In genomic region chr12:10122689-10123088, GRCh38 we compare ENCODE assay signal across 40 cellular contexts. TPM values are rescaled to one million over a fixed set of nuclear protein-coding genes. Genes with fewer than 3 reads are reported as not detected.
"Had no signal": no experiment of that assay in that cellular context is flagged by ENCODE, and none has a peak within 500 bp of the region (broad histone marks: within the 10 kb centered on the region; RNA-seq: fewer than 3 reads in every experiment).

No MANE protein-coding gene starts in this region.

- H3K36me3 Mint-ChIP-seq: activated naive CD4-positive, alpha-beta T cell treated with anti-CD3 and anti-CD28 coated beads, Interleukin-2, amount 50 U/mL, for 72 hours had no signal

- H3K9me3 Mint-ChIP-seq: activated CD8-positive, alpha-beta T cell treated with anti-CD3 and anti-CD28 coated beads for 36 hours; activated naive CD4-positive, alpha-beta T cell treated with anti-CD3 and anti-CD28 coated beads, Interleukin-2, amount 50 U/mL, for 72 hours; activated T-cell treated with anti-CD3 and anti-CD28 coated beads, Interleukin-2, amount 50 U/mL, for 72 hours; activated T-helper 17 cell treated with anti-CD3 and anti-CD28 coated beads, Interleukin-2, amount 50 U/mL, for 72 hours had no signal

- DNase-seq: activated B cell treated with CpG ODN at 0.5 μM for 24 hours; activated CD4-positive, alpha-beta T cell treated with anti-CD3 and anti-CD28 coated beads for 4 hours; activated CD4-positive, alpha-beta T cell treated with anti-CD3 and anti-CD28 coated beads, Interleukin-2, amount 50 U/mL, for 4 hours; activated CD4-positive, CD25-positive, alpha-beta regulatory T cell treated with anti-CD3 and anti-CD28 coated beads, Interleukin-2, amount 50 U/mL, for 72 hours; activated CD8-positive, alpha-beta T cell treated with anti-CD3 and anti-CD28 coated beads for 36 hours; activated effector memory CD4-positive, alpha-beta T cell treated with anti-CD3 and anti-CD28 coated beads, Interleukin-2, amount 50 U/mL, for 16 hours; activated naive CD4-positive, alpha-beta T cell; activated T-cell treated with anti-CD3 and anti-CD28 coated beads, Interleukin-2, amount 50 U/mL, for 1 hour; activated T-cell treated with anti-CD3 and anti-CD28 coated beads, Interleukin-2, amount 50 U/mL, for 72 hours; adrenal gland; body of pancreas; MM.1S; MV-4-11; NCI-H1092; NCI-H1436 treated with DMSO at 0.1 percent for 48 hours; NCI-H1694 treated with DMSO at 0.1 percent for 48 hours; NCI-H2029 treated with DMSO at 0.1 percent for 48 hours; NCI-H2107; NCI-H2171; NCI-H510A; NCI-H526; NCI-H748 treated with DMSO at 0.1 percent for 48 hours; NK-92 treated with Interleukin-12 subunit alpha and Interleukin-12 subunit beta, amount 100 ng/mL, for 24 hours; PC-9; SW 1271; T-helper 1 cell; T-helper 2 cell; T-helper 9 cell had no signal

- H3K27me3 ChIP-seq: adrenal gland, body of pancreas, breast epithelium had no signal

- H3K27ac ChIP-seq: adrenal gland, body of pancreas, breast epithelium, KMS-11, PC-9, RWPE1, VCaP had no signal

- H3K4me2 ChIP-seq: KMS-11, PC-9 had no signal

- ATAC-seq: activated CD8-positive, alpha-beta T cell treated with anti-CD3 and anti-CD28 coated beads for 36 hours; activated naive CD4-positive, alpha-beta T cell treated with anti-CD3 and anti-CD28 coated beads, Interleukin-2, amount 50 U/mL, for 72 hours; activated T-cell treated with anti-CD3 and anti-CD28 coated beads, Interleukin-2, amount 50 U/mL, for 72 hours; activated T-helper 17 cell treated with anti-CD3 and anti-CD28 coated beads, Interleukin-2, amount 50 U/mL, for 72 hours; body of pancreas; Right ventricle myocardium inferior had no signal

- H3K4me3 Mint-ChIP-seq: activated B cell treated with CpG ODN at 0.5 μM for 24 hours; activated CD8-positive, alpha-beta T cell treated with anti-CD3 and anti-CD28 coated beads for 36 hours; activated T-cell treated with anti-CD3 and anti-CD28 coated beads, Interleukin-2, amount 50 U/mL, for 72 hours; activated T-helper 17 cell treated with anti-CD3 and anti-CD28 coated beads, Interleukin-2, amount 50 U/mL, for 72 hours had no signal

- H3K4me1 ChIP-seq: adrenal gland, body of pancreas, breast epithelium had no signal

- H3K27ac Mint-ChIP-seq: activated B cell treated with CpG ODN at 0.5 μM for 24 hours; activated CD8-positive, alpha-beta T cell treated with anti-CD3 and anti-CD28 coated beads for 36 hours; activated naive CD4-positive, alpha-beta T cell treated with anti-CD3 and anti-CD28 coated beads, Interleukin-2, amount 50 U/mL, for 72 hours; activated T-cell treated with anti-CD3 and anti-CD28 coated beads, Interleukin-2, amount 50 U/mL, for 72 hours; activated T-helper 17 cell treated with anti-CD3 and anti-CD28 coated beads, Interleukin-2, amount 50 U/mL, for 72 hours had no signal

- H3K9ac ChIP-seq: KMS-11 had no signal

- H2AFZ ChIP-seq: PC-9 had no signal

- H3K36me3 ChIP-seq: adrenal gland, breast epithelium had no signal

- H3K4me1 Mint-ChIP-seq: activated B cell treated with CpG ODN at 0.5 μM for 24 hours; activated T-helper 17 cell treated with anti-CD3 and anti-CD28 coated beads, Interleukin-2, amount 50 U/mL, for 72 hours had no signal

- FAIRE-seq: astrocyte, RCC 7860 had no signal

- H3K27me3 Mint-ChIP-seq: activated T-helper 17 cell treated with anti-CD3 and anti-CD28 coated beads, Interleukin-2, amount 50 U/mL, for 72 hours had no signal

- H3K9me3 ChIP-seq: adrenal gland, body of pancreas, breast epithelium had no signal

- H3K4me3 ChIP-seq: adrenal gland, body of pancreas, breast epithelium, PC-9 had no signal

RNA-seq across cellular contexts. Expression of gene CLEC7A, which starts 7.3 kb away (rescaled TPM):
- total RNA-seq: activated CD8-positive, alpha-beta memory T cell treated with anti-CD3 and anti-CD28 coated beads for 36 hours; activated CD8-positive, alpha-beta T cell treated with anti-CD3 and anti-CD28 coated beads for 36 hours; activated T-cell treated with anti-CD3 and anti-CD28 coated beads, Interleukin-2, amount 50 U/mL, for 72 hours; LHCN-M2 had no signal

RNA-seq across cellular contexts. Expression of gene CLEC1A, which starts 23.9 kb away (rescaled TPM):
- total RNA-seq: activated B cell treated with CpG ODN at 0.5 μM for 24 hours; activated CD8-positive, alpha-beta memory T cell treated with anti-CD3 and anti-CD28 coated beads for 36 hours; activated CD8-positive, alpha-beta T cell treated with anti-CD3 and anti-CD28 coated beads for 36 hours; activated naive CD4-positive, alpha-beta T cell treated with anti-CD3 and anti-CD28 coated beads, Interleukin-2, amount 50 U/mL, for 72 hours; activated T-cell treated with anti-CD3 and anti-CD28 coated beads, Interleukin-2, amount 50 U/mL, for 72 hours; activated T-helper 17 cell treated with anti-CD3 and anti-CD28 coated beads, Interleukin-2, amount 50 U/mL, for 72 hours; astrocyte; LHCN-M2; PC-9 had no signal

RNA-seq across cellular contexts. Expression of gene OLR1, which starts 49.2 kb away (rescaled TPM):
- total RNA-seq: activated B cell treated with CpG ODN at 0.5 μM for 24 hours; activated CD8-positive, alpha-beta memory T cell treated with anti-CD3 and anti-CD28 coated beads for 36 hours; activated CD8-positive, alpha-beta T cell treated with anti-CD3 and anti-CD28 coated beads for 36 hours; activated naive CD4-positive, alpha-beta T cell treated with anti-CD3 and anti-CD28 coated beads, Interleukin-2, amount 50 U/mL, for 72 hours; activated T-cell treated with anti-CD3 and anti-CD28 coated beads, Interleukin-2, amount 50 U/mL, for 72 hours; activated T-helper 17 cell treated with anti-CD3 and anti-CD28 coated beads, Interleukin-2, amount 50 U/mL, for 72 hours; LHCN-M2 had no signal

RNA-seq across cellular contexts. Expression of gene TMEM52B, which starts 56.1 kb away (rescaled TPM):
- total RNA-seq: activated B cell treated with CpG ODN at 0.5 μM for 24 hours; activated CD8-positive, alpha-beta memory T cell treated with anti-CD3 and anti-CD28 coated beads for 36 hours; activated CD8-positive, alpha-beta T cell treated with anti-CD3 and anti-CD28 coated beads for 36 hours; activated naive CD4-positive, alpha-beta T cell treated with anti-CD3 and anti-CD28 coated beads, Interleukin-2, amount 50 U/mL, for 72 hours; activated T-cell treated with anti-CD3 and anti-CD28 coated beads, Interleukin-2, amount 50 U/mL, for 72 hours; activated T-helper 17 cell treated with anti-CD3 and anti-CD28 coated beads, Interleukin-2, amount 50 U/mL, for 72 hours; cardiac septum; LHCN-M2; Right ventricle myocardium inferior had no signal
